In genomic region chr6:157813757-157814455, GRCh38 we compare ENCODE assay signal across 10 cellular contexts. TPM values are rescaled to one million over a fixed set of nuclear protein-coding genes. Genes with fewer than 3 reads are reported as not detected.
DNase-seq lines count a peak whose midpoint lies in the region; ATAC-seq and TF ChIP-seq lines count a peak whose summit lies in the region.
"Had no signal": no experiment of that assay in that cellular context is flagged by ENCODE, and none has a peak within 500 bp of the region (broad histone marks: within the 10 kb centered on the region; RNA-seq: fewer than 3 reads in every experiment).

No MANE protein-coding gene starts in this region.

- H2AK9ac ChIP-seq in IMR-90 (replicated peaks; ENCODE audit: low read depth, low read length, poor library complexity): no peak overlapping the region

- intact Hi-C loops in IMR-90 (cut with micrococcal nuclease) (no loop called here), MCF 10A (cut with micrococcal nuclease) (no loop called here)

- H3K9me3 Mint-ChIP-seq in MCF 10A (ENCODE audit: unreplicated experiment): no peaks in the 10 kb centered on the region

- no peaks in the 10 kb centered on the region for H3K27me3 ChIP-seq in IMR-90 (ENCODE audit: control insufficient read depth, insufficient read depth, low read length)
- no peaks in the 10 kb centered on the region for H3K27me3 ChIP-seq in mesenchymal stem cell (ENCODE audit: control insufficient read depth in 1 of 2, insufficient read depth in 1 of 2, low read length in 2 of 2)
- no peaks in the 10 kb centered on the region for H3K27me3 ChIP-seq in tibial nerve

- POLR2A ChIA-PET in IMR-90 (lab: Charles Lee; ENCODE audit: unreplicated experiment) (interaction anchor here (0.7 kb wide), 1 partner anchor 1976 kb away, joined by 3 read pairs; the partner anchor contains the start of gene TCP1), MCF 10A (lab: Yijun Ruan, JAX) (interaction anchor here (0.6 to 1.0 kb wide), 3 partner anchors 9 to 50 kb away, joined by 4 to 5 read pairs (median 5); no protein-coding TSS in a partner anchor)

- H3K4me1 ChIP-seq in IMR-90 (ENCODE audit: control insufficient read depth, insufficient read depth, low read length): peaks cover 12% of the 10 kb centered on the region
- H3K4me1 ChIP-seq in mesenchymal stem cell (ENCODE audit: control insufficient read depth, insufficient read depth, low read depth, low read length): peaks cover 4% of the 10 kb centered on the region
- H3K4me1 ChIP-seq in tibial nerve: peaks cover 0 to 27% (median 23%) of the 10 kb centered on the region in 4 donors

- H3K9me3 ChIP-seq in IMR-90 (ENCODE audit: control insufficient read depth, insufficient read depth, low read length): no peaks in the 10 kb centered on the region
- peaks cover 3% of the 10 kb centered on the region for H3K9me3 ChIP-seq in mesenchymal stem cell (ENCODE audit: control insufficient read depth, low read length)
- H3K9me3 ChIP-seq in tibial nerve: peaks cover 0 to 4% (median 0%) of the 10 kb centered on the region in 4 donors

- H2BK120ac ChIP-seq in IMR-90 (ENCODE audit: low read depth, low read length) (peak overlapping the region; percentile 82), mesenchymal stem cell (ENCODE audit: low read depth, low read length) (no peak overlapping the region)

- peak overlapping the region; percentile 95 for H2BK20ac ChIP-seq in IMR-90 (ENCODE audit: low read depth, low read length)

- peak in 1 of 2 donors; percentile 74 for TF ChIP-seq EP300 in tibial nerve (IDR thresholded peaks at IDR 0.05)

- peaks cover 12% of the 10 kb centered on the region for H3K9me1 ChIP-seq in IMR-90 (ENCODE audit: insufficient read depth, low read length)

- CTCF ChIA-PET in IMR-90 (lab: Yijun Ruan, JAX): no interaction called here
- CTCF ChIA-PET in MCF 10A (lab: Yijun Ruan, JAX): interaction anchor here (0.5 kb wide), 1 partner anchor 935 kb away, joined by 3 read pairs; no protein-coding TSS in a partner anchor

- TF ChIP-seq CTCF in IMR-90 (conservative IDR thresholded peaks at IDR 0.05; ENCODE audit: low read depth, low read length) (no peak), MCF 10A (IDR thresholded peaks at IDR 0.05; ENCODE audit: unreplicated experiment) (no peak), tibial nerve (IDR thresholded peaks at IDR 0.05) (no peak)

- in situ Hi-C loops in IMR-90 (cut with MboI; ENCODE audit: low sequenced_read_pairs): no loop called here

- TF ChIP-seq RAD21 in IMR-90 (IDR thresholded peaks at IDR 0.05; ENCODE audit: low read length): no peak; the same call in 1 of the 2 replicates

- H2AFZ ChIP-seq in IMR-90 (replicated peaks; ENCODE audit: low read length, poor library complexity): no peak overlapping the region
- H2AFZ ChIP-seq in mesenchymal stem cell (ENCODE audit: low read depth, low read length): no peak overlapping the region

- H4K5ac ChIP-seq in IMR-90 (ENCODE audit: low read depth, low read length): peak overlapping the region; percentile 83; the same call in 1 of the 2 replicates

- peak overlapping the region; percentile 50 for H2BK5ac ChIP-seq in IMR-90 (ENCODE audit: low read depth, low read length, poor library complexity, severe bottlenecking)
- H2BK5ac ChIP-seq in mesenchymal stem cell (ENCODE audit: low read depth, low read length, poor library complexity, severe bottlenecking): no peak overlapping the region

- H3K56ac ChIP-seq in IMR-90 (ENCODE audit: extremely low read depth, insufficient read depth, low read length): 0 out of 2 replicates have a peak overlapping the region, but pooled peaks have one; percentile 32

- H3K4me3 Mint-ChIP-seq in MCF 10A (ENCODE audit: unreplicated experiment): no peak overlapping the region

- H3K23ac ChIP-seq in IMR-90 (ENCODE audit: low read depth, low read length): peak overlapping the region; percentile 69; the same call in 1 of the 2 replicates
- H3K23ac ChIP-seq in mesenchymal stem cell (ENCODE audit: low read length in 2 of 2): no peak overlapping the region

- H3K36me3 ChIP-seq in IMR-90 (ENCODE audit: control insufficient read depth, insufficient read depth, low read length): no peaks in the 10 kb centered on the region
- no peaks in the 10 kb centered on the region for H3K36me3 ChIP-seq in mesenchymal stem cell (ENCODE audit: control insufficient read depth in 1 of 2, insufficient read depth in 2 of 2, low read depth in 1 of 2, low read length in 2 of 2)
- H3K36me3 ChIP-seq in tibial nerve: no peaks in the 10 kb centered on the region

- H3K4me3 ChIP-seq in IMR-90 (ENCODE audit: insufficient read depth, low read depth, low read length) (no peak overlapping the region), mesenchymal stem cell (ENCODE audit: insufficient read depth in 1 of 2, low read depth in 1 of 2, low read length in 2 of 2) (peak overlapping the region in 1 of 2 experiments; percentile 38), tibial nerve (no peak overlapping the region)

- peak overlapping the region; percentile 88 for H3K4ac ChIP-seq in IMR-90 (ENCODE audit: low read depth, low read length)
- H3K4ac ChIP-seq in mesenchymal stem cell (ENCODE audit: low read depth in 1 of 2, low read length in 2 of 2): no peak overlapping the region

- DNase-seq in IMR-90 (peak; percentile 82), MCF 10A (ENCODE audit: unreplicated experiment) (peak; percentile 65), mesenchymal stem cell (peak; percentile 37), tibial nerve (ENCODE audit: low spot score in 2 of 2) (no peak), ecto neural progenitor cell (ENCODE audit: low spot score) (no peak), NCI-H82 treated with DMSO at 0.1 percent for 48 hours (lab: John Stamatoyannopoulos, UW; ENCODE audit: unreplicated experiment) (no peak)
- DNase-seq: anterior cingulate cortex, NCI-H510A treated with DMSO at 0.1 percent for 48 hours had no signal

- H3K79me1 ChIP-seq in IMR-90 (ENCODE audit: low read depth in 1 of 2, low read length in 2 of 2): no peaks in the 10 kb centered on the region
- no peaks in the 10 kb centered on the region for H3K79me1 ChIP-seq in mesenchymal stem cell (replicated peaks; ENCODE audit: low read length, poor library complexity, severe bottlenecking)

- no peak overlapping the region for H2BK12ac ChIP-seq in mesenchymal stem cell (ENCODE audit: low read length in 2 of 2)

- 67% methylated on average over 3 of the region's 5 CpGs; no CpG with 5 or more reads in 1 of the 2 experiments for WGBS in IMR-90 (ENCODE audit: extremely low coverage in 2 of 2, insufficient read length in 1 of 2), 2 experiments
- WGBS in mesenchymal stem cell: 73% methylated on average over 5 of the region's 5 CpGs
- 43 to 48% methylated on average over 5 of the region's 5 CpGs for WGBS in tibial nerve, 2 donors

- no peaks in the 10 kb centered on the region for H4K20me1 ChIP-seq in IMR-90 (ENCODE audit: insufficient read depth, low read length)

- BruUV-seq in IMR-90 (replicated peaks; lab: Mats Ljungman, UMichigan) (no TSS peak), MCF 10A (replicated peaks; lab: Mats Ljungman, UMichigan) (no TSS peak)

- peak overlapping the region; percentile 67 for H4K91ac ChIP-seq in IMR-90 (ENCODE audit: insufficient read depth, low read depth, low read length)
- H4K91ac ChIP-seq in mesenchymal stem cell (ENCODE audit: low read length): no peak overlapping the region

- H3K4me2 ChIP-seq in IMR-90 (ENCODE audit: low read depth, low read length) (peak overlapping the region; percentile 53; the same call in 1 of the 2 replicates), mesenchymal stem cell (ENCODE audit: low read length, poor library complexity, severe bottlenecking) (no peak overlapping the region)

- dilution Hi-C loops in IMR-90 (cut with HindIII; ENCODE audit: low sequenced_read_pairs, unreplicated experiment): no loop called here

- peak overlapping the region; percentile 65 for H3K27ac Mint-ChIP-seq in MCF 10A (ENCODE audit: low read depth, unreplicated experiment)

- TF ChIP-seq POLR2A in IMR-90 (IDR thresholded peaks at IDR 0.05; ENCODE audit: low read depth, low read length) (no peak), tibial nerve (IDR thresholded peaks at IDR 0.05) (no peak)

- H3K14ac ChIP-seq in IMR-90 (replicated peaks; ENCODE audit: low read depth, low read length) (peak overlapping the region; percentile 77), mesenchymal stem cell (ENCODE audit: low read length in 2 of 2) (no peak overlapping the region)

- no peaks in the 10 kb centered on the region for H3K36me3 Mint-ChIP-seq in MCF 10A (ENCODE audit: insufficient read depth, unreplicated experiment)

- H2BK15ac ChIP-seq in IMR-90 (ENCODE audit: low read depth, low read length) (peak overlapping the region; percentile 75; the same call in 2 of the 3 replicates), mesenchymal stem cell (ENCODE audit: low read depth, poor library complexity, severe bottlenecking) (no peak overlapping the region)

- H4K8ac ChIP-seq in IMR-90 (ENCODE audit: low read depth in 2 of 2, low read length in 2 of 2) (peak overlapping the region; percentile 31 to 67; a peak in 2 of 4 replicates), mesenchymal stem cell (ENCODE audit: low read length) (no peak overlapping the region)

- H3K18ac ChIP-seq in IMR-90 (ENCODE audit: low read depth, low read length) (peak overlapping the region; percentile 77), mesenchymal stem cell (ENCODE audit: low read depth in 1 of 2, low read length in 2 of 2) (no peak overlapping the region)

- H3K4me1 Mint-ChIP-seq in MCF 10A (ENCODE audit: insufficient read depth, unreplicated experiment): peaks cover 20% of the 10 kb centered on the region

- H3K27me3 Mint-ChIP-seq in MCF 10A (ENCODE audit: insufficient read depth, unreplicated experiment): no peaks in the 10 kb centered on the region

- peak overlapping the region; percentile 2; the same call in 1 of the 2 replicates for H3K9ac ChIP-seq in IMR-90 (ENCODE audit: low read depth, low read length)
- peak overlapping the region; percentile 92 for H3K9ac ChIP-seq in mesenchymal stem cell (ENCODE audit: low read length)

- H3K27ac ChIP-seq in IMR-90 (ENCODE audit: insufficient read depth, low read length): peak overlapping the region; percentile 87
- H3K27ac ChIP-seq in mesenchymal stem cell (ENCODE audit: low read length, poor library complexity, severe bottlenecking): no peak overlapping the region
- peak overlapping the region in 3 of 4 donors; percentile 53 to 86 (median 80) for H3K27ac ChIP-seq in tibial nerve
- H3K27ac ChIP-seq: VCaP had no signal

- ATAC-seq in IMR-90 (ENCODE audit: low read depth): peak; percentile 81
- no peak for ATAC-seq in HG02973 (IDR thresholded peaks at IDR 0.05; ENCODE audit: unreplicated experiment)

- H2AK5ac ChIP-seq in IMR-90 (ENCODE audit: low read depth, low read length) (peak overlapping the region; percentile 85), mesenchymal stem cell (ENCODE audit: low read length, severe bottlenecking) (no peak overlapping the region)

TF ChIP-seq in IMR-90, 13 proteins besides CTCF, POLR2A, EP300 and RAD21 (continues in another document):
- TF ChIP-seq SMC3 (IDR thresholded peaks at IDR 0.05; ENCODE audit: low read depth, low read length): no peak

RNA-seq across cellular contexts. Expression of gene SNX9, which starts 9.1 kb away (rescaled TPM):
- total RNA-seq in IMR-90 (2012; rRNA removed): 41.2 and 41.9 TPM in 2 replicates
- 34.8 and 35.3 TPM in 2 replicates for polyA plus RNA-seq in IMR-90 (2012; rRNA removed)
- polyA plus RNA-seq in IMR-90 (2012; cell fraction: cytosol; rRNA removed): 18.7 and 20.5 TPM in 2 replicates
- polyA plus RNA-seq in IMR-90 (2012; cell fraction: nucleus; rRNA removed; ENCODE audit: low replicate concordance): 20.1 and 45.0 TPM in 2 replicates
- 33.1 and 37.4 TPM in 2 replicates for total RNA-seq in MCF 10A (2022)
- polyA plus RNA-seq in mesenchymal stem cell (2013, experiment 1 of 2): 40.4 TPM
- 41.1 TPM for polyA plus RNA-seq in mesenchymal stem cell (2013, experiment 2 of 2)
- 10 to 100 TPM; 61.2 to 69.2 (median 63.9) TPM for total RNA-seq in tibial nerve

Comparison
In these comparisons a context has a peak if more than half of its experiments do, and no peak if none do; other contexts are left out.
1. DNase-seq: peak in IMR-90 (single experiment), MCF 10A (single experiment) and mesenchymal stem cell (single experiment); none in tibial nerve (0 of 2), ecto neural progenitor cell (single experiment) and NCI-H82 treated with DMSO at 0.1 percent for 48 hours (single experiment).